Comparison of ENCODE assay signal across 8 cellular contexts in the genomic region with DNA sequence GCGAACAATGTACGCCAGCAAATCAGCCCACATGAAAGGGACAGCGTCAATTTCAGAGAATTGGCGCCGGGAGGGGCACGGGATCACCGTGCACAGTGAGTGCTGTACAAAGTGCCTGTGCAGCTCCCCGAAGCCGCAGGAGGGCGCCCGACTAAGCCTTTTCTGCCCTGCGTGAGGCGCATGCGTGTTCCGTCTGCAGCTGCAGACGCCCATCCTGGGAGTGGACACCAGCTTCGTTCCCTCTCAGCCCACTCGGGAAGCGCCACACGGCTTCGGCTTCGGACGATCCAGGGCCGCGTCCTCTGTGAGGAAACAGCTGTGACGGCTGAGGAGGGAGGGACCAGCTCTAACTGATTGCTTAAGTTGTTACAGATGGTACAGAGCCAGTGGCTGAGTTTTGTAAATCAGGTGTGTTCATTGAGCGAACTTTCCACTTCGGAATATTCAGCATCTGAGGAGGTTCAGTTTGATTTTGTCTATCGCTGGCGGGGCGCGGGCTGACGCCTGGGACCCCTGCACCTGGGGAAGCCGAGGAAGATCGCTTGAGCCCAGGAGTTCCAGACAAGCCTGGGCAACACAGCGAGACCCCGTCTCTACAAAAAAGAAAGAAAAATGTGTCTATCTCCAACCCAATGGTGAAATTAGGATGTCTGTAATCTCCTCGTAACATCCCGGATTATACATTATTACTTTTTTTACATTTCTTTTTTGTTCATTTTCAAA. TPM values are rescaled to one million over a fixed set of nuclear protein-coding genes. Genes with fewer than 3 reads are reported as not detected.
DNase-seq lines count a peak whose midpoint lies in the region; ATAC-seq and TF ChIP-seq lines count a peak whose summit lies in the region.

No MANE protein-coding gene starts in this region.

- no peak for TF ChIP-seq EP300 in neural cell (conservative IDR thresholded peaks at IDR 0.05; ENCODE audit: poor library complexity, severe bottlenecking)

- H3K36me3 ChIP-seq in neural cell (ENCODE audit: insufficient read depth, low read length), result no peaks in the 10 kb centered on the region

- no peak for TF ChIP-seq RAD21 in neural cell (conservative IDR thresholded peaks at IDR 0.05)

- H3K9me2 ChIP-seq in neural cell (ENCODE audit: insufficient read depth, low read length), result no peaks in the 10 kb centered on the region

- no peak overlapping the region for H2AFZ ChIP-seq in neural cell (ENCODE audit: low read depth, low read length)

- DNase-seq in ELF-1 (ENCODE audit: low read depth, low spot score) (peak; percentile 77), LHCN-M2 (ENCODE audit: low read depth) (peak; percentile 86), SHP77 treated with DMSO at 0.1 percent for 48 hours (lab: John Stamatoyannopoulos, UW) (peak; percentile 73), foreskin melanocyte (peak; percentile 54)
- DNase-seq in activated naive CD4-positive, alpha-beta T cell (lab: John Stamatoyannopoulos, UW), result peak; percentile 77 to 91 (median 86)
- peak; percentile 90 to 94 (median 92) for DNase-seq in stimulated activated naive CD4-positive, alpha-beta T cell (lab: John Stamatoyannopoulos, UW)

- H3K27me3 ChIP-seq in neural cell (ENCODE audit: insufficient read depth, low read depth, low read length), result no peaks in the 10 kb centered on the region

- H3K79me2 ChIP-seq in neural cell (replicated peaks; ENCODE audit: insufficient read depth, low read length), result no peaks in the 10 kb centered on the region

- TF ChIP-seq CTCF in neural cell (IDR thresholded peaks at IDR 0.05; ENCODE audit: poor library complexity, severe bottlenecking), result peak; percentile 70

- no peaks in the 10 kb centered on the region for H3F3A ChIP-seq in neural cell (ENCODE audit: insufficient read depth, low read length, poor library complexity, severe bottlenecking)

- H3K27ac ChIP-seq in neural cell (ENCODE audit: low read length), result no peak overlapping the region

- no peak for ATAC-seq in HG02623 (IDR thresholded peaks at IDR 0.05; ENCODE audit: unreplicated experiment)

- H3K9me3 ChIP-seq in neural cell (ENCODE audit: low read length), result peaks cover under 1% of the 10 kb centered on the region

- H4K20me1 ChIP-seq in neural cell (ENCODE audit: insufficient read depth), result no peaks in the 10 kb centered on the region

- H3K4me2 ChIP-seq in neural cell (ENCODE audit: low read length), result no peak overlapping the region

- no peak overlapping the region for H3K9ac ChIP-seq in neural cell (ENCODE audit: low read length)

- peak overlapping the region; percentile 57 for H3K4me3 ChIP-seq in neural cell (ENCODE audit: low read length)

TF ChIP-seq in neural cell, 6 proteins besides CTCF, POLR2A, EP300 and RAD21:
- TF ChIP-seq MXI1 (conservative IDR thresholded peaks at IDR 0.05; ENCODE audit: poor library complexity, severe bottlenecking) (no peak), SMC3 (conservative IDR thresholded peaks at IDR 0.05; ENCODE audit: poor library complexity) (peak; percentile 26)
TF ChIP-seq in neural cell: peak in this region for 1.

RNA-seq across cellular contexts. Expression of gene ZNF287, which starts 15.4 kb away (rescaled TPM):
- total RNA-seq in LHCN-M2 (2014; rRNA removed), result 4.3 and 11.4 TPM in 2 replicates
- 4.8 TPM for polyA plus RNA-seq in LHCN-M2 (2012)
- polyA plus RNA-seq in neural cell, result 12.6 and 13.1 TPM in 2 replicates
- 56.7 and 61.1 TPM in 2 replicates for polyA minus RNA-seq in neural cell
